Comparison of ENCODE assay signal across 1 cellular context in the genomic region with DNA sequence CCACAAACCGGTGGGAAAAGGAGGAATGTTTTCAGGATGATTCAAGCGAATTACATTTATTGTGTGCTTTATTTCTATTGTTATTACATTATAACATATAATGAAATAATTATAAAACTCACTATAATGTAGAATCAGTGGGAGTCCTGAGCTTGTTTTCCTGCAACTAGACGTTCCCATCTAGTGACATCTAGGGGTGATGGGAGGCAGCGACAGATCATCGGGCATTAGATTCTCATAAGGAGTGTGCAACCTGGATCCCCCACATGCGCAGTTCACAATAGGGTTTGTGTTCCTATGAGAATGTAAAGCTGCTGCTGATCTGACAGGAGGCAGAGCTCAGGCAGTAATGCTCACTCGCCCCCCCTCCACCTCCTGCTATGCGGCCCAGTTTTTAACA.
TF ChIP-seq lines count a peak whose summit lies in the region.

No MANE protein-coding gene starts in this region.

TF ChIP-seq in A549, 52 proteins besides CTCF, POLR2A, EP300 and RAD21 (continued from another document):
- TF ChIP-seq E2F6 (IDR thresholded peaks at IDR 0.05; ENCODE audit: borderline replicate concordance, low read depth) (no peak), HEYL (CRISPR knock-in tag; IDR thresholded peaks at IDR 0.05) (no peak), CBX8 (IDR thresholded peaks at IDR 0.05) (no peak), ATOH8 (CRISPR knock-in tag; IDR thresholded peaks at IDR 0.05; ENCODE audit: low read depth) (no peak), GATA3 (IDR thresholded peaks at IDR 0.05; ENCODE audit: borderline replicate concordance) (no peak)
